Comparison of ENCODE assay signal across 22 cellular contexts in the genomic region with DNA sequence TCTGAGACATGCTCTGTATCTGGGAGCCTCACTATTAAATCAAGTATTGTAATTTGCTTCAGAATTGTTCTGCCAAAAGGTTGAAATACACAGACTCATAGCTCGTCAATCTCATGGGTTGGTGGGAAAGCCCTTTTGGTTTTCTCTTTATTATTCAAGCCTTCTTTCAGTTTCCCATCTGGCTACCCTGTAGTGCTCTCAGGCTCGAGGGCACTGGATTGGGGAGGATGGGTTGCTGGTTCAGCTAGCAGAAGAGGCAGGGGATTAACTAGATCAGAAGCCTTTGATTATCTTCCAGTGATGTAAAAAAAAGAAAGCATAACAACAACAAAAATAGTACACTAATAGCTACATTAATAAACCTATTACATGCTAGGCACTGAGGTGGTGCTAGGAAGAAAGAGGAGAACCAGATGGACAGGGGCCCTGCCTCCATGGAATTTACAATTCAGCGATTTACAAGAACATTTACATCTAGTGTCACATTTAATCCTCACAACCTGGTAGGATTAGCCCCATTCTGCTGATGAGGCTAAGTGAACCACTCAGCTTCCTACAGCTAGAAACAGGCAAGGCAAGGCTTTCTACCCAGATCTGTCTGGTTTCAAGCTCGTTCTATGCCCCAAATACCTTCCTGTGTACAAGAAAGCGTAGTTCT.
"Had no signal": no experiment of that assay in that cellular context is flagged by ENCODE, and none has a peak within 500 bp of the region (broad histone marks: within the 10 kb centered on the region; RNA-seq: fewer than 3 reads in every experiment).

No MANE protein-coding gene starts in this region.

- H3K27ac Mint-ChIP-seq: activated B cell treated with CpG ODN at 0.5 μM for 24 hours; activated CD4-positive, alpha-beta T cell treated with anti-CD3 and anti-CD28 coated beads, Interleukin-2, amount 10 ng/mL, durations not matched to agents 24 days and 14 days; activated CD8-positive, alpha-beta memory T cell treated with anti-CD3 and anti-CD28 coated beads, Interleukin-2, amount 10 ng/mL, durations not matched to agents 7 days and 5 days; activated naive CD4-positive, alpha-beta T cell treated with anti-CD3 and anti-CD28 coated beads, Interleukin-2, amount 50 U/mL, for 24 hours; activated T-cell treated with anti-CD3 and anti-CD28 coated beads, Interleukin-2, amount 50 U/mL, for 24 hours; activated T-helper 1 cell treated with anti-CD3 and anti-CD28 coated beads, Interleukin-12 subunit alpha, Interleukin-12 subunit beta, Interleukin-2, Interleukin-4 antibody, amounts not matched to agents 30 ng/mL and 10 ng/mL and 1 ng/mL, durations not matched to agents 14 hours and 24 hours and 36 hours; IgD-negative memory B cell; T-cell had no signal

- H3K4me3 ChIP-seq: SK-N-MC had no signal

- H3K27me3 Mint-ChIP-seq: activated B cell treated with CpG ODN at 0.5 μM for 24 hours; activated CD4-positive, alpha-beta T cell treated with anti-CD3 and anti-CD28 coated beads, Interleukin-2, amount 10 ng/mL, durations not matched to agents 24 days and 14 days; activated CD8-positive, alpha-beta memory T cell treated with anti-CD3 and anti-CD28 coated beads, Interleukin-2, amount 10 ng/mL, durations not matched to agents 7 days and 5 days; activated naive CD4-positive, alpha-beta T cell treated with anti-CD3 and anti-CD28 coated beads, Interleukin-2, amount 50 U/mL, for 24 hours; activated T-cell treated with anti-CD3 and anti-CD28 coated beads, Interleukin-2, amount 50 U/mL, for 24 hours had no signal

- DNase-seq: activated B cell treated with CpG ODN at 0.5 μM for 24 hours; activated CD4-positive, alpha-beta T cell treated with anti-CD3 and anti-CD28 coated beads for 1 hour; activated CD4-positive, alpha-beta T cell treated with anti-CD3 and anti-CD28 coated beads, Interleukin-2, amount 10 ng/mL, durations not matched to agents 24 days and 14 days; activated CD4-positive, alpha-beta T cell treated with anti-CD3 and anti-CD28 coated beads, Interleukin-2, amount 50 U/mL, for 48 hours; activated CD8-positive, alpha-beta memory T cell treated with anti-CD3 and anti-CD28 coated beads, Interleukin-2, amount 10 ng/mL, durations not matched to agents 7 days and 5 days; activated effector memory CD4-positive, alpha-beta T cell treated with Interleukin-2 at 50 U/mL for 16 hours; activated naive CD4-positive, alpha-beta T cell; activated T-cell treated with anti-CD3 and anti-CD28 coated beads, Interleukin-2, amount 50 U/mL, for 24 hours; aorta; central memory CD4-positive, alpha-beta T cell; KG1; NCI-H1092 treated with DMSO at 0.1 percent for 48 hours; NCI-H1417 treated with DMSO at 0.1 percent for 48 hours; NCI-H1694; NCI-H2029; NCI-H2227 treated with DMSO at 0.1 percent for 48 hours; T-cell had no signal

- FAIRE-seq: bronchial epithelial cell had no signal

- H3K4me1 Mint-ChIP-seq: activated B cell treated with CpG ODN at 0.5 μM for 24 hours; activated CD4-positive, alpha-beta T cell treated with anti-CD3 and anti-CD28 coated beads, Interleukin-2, amount 10 ng/mL, durations not matched to agents 24 days and 14 days; activated CD8-positive, alpha-beta memory T cell treated with anti-CD3 and anti-CD28 coated beads, Interleukin-2, amount 10 ng/mL, durations not matched to agents 7 days and 5 days; activated naive CD4-positive, alpha-beta T cell treated with anti-CD3 and anti-CD28 coated beads, Interleukin-2, amount 50 U/mL, for 24 hours; T-cell had no signal

- H3K27ac ChIP-seq: SK-N-MC had no signal

- H3K4me3 Mint-ChIP-seq: activated B cell treated with CpG ODN at 0.5 μM for 24 hours; activated CD4-positive, alpha-beta T cell treated with anti-CD3 and anti-CD28 coated beads, Interleukin-2, amount 10 ng/mL, durations not matched to agents 24 days and 14 days; activated CD8-positive, alpha-beta memory T cell treated with anti-CD3 and anti-CD28 coated beads, Interleukin-2, amount 10 ng/mL, durations not matched to agents 7 days and 5 days; activated naive CD4-positive, alpha-beta T cell treated with anti-CD3 and anti-CD28 coated beads, Interleukin-2, amount 50 U/mL, for 24 hours; activated T-cell treated with anti-CD3 and anti-CD28 coated beads, Interleukin-2, amount 50 U/mL, for 24 hours; activated T-helper 1 cell treated with anti-CD3 and anti-CD28 coated beads, Interleukin-12 subunit alpha, Interleukin-12 subunit beta, Interleukin-2, Interleukin-4 antibody, amounts not matched to agents 30 ng/mL and 10 ng/mL and 1 ng/mL, durations not matched to agents 14 hours and 24 hours and 36 hours; T-cell had no signal

- H3K9me3 Mint-ChIP-seq: activated B cell treated with CpG ODN at 0.5 μM for 24 hours; activated CD4-positive, alpha-beta T cell treated with anti-CD3 and anti-CD28 coated beads, Interleukin-2, amount 10 ng/mL, durations not matched to agents 24 days and 14 days; activated naive CD4-positive, alpha-beta T cell treated with anti-CD3 and anti-CD28 coated beads, Interleukin-2, amount 50 U/mL, for 24 hours; activated T-cell treated with anti-CD3 and anti-CD28 coated beads, Interleukin-2, amount 50 U/mL, for 24 hours; activated T-helper 1 cell treated with anti-CD3 and anti-CD28 coated beads, Interleukin-12 subunit alpha, Interleukin-12 subunit beta, Interleukin-2, Interleukin-4 antibody, amounts not matched to agents 30 ng/mL and 10 ng/mL and 1 ng/mL, durations not matched to agents 14 hours and 24 hours and 36 hours; T-cell had no signal

- H3K36me3 Mint-ChIP-seq: activated CD8-positive, alpha-beta memory T cell treated with anti-CD3 and anti-CD28 coated beads, Interleukin-2, amount 10 ng/mL, durations not matched to agents 7 days and 5 days; activated naive CD4-positive, alpha-beta T cell treated with anti-CD3 and anti-CD28 coated beads, Interleukin-2, amount 50 U/mL, for 24 hours; T-cell had no signal

- ATAC-seq: activated CD8-positive, alpha-beta memory T cell treated with anti-CD3 and anti-CD28 coated beads, Interleukin-2, amount 10 ng/mL, durations not matched to agents 7 days and 5 days; T-cell had no signal
